13 cellular contexts compared by ENCODE assay signal in the genomic region with DNA sequence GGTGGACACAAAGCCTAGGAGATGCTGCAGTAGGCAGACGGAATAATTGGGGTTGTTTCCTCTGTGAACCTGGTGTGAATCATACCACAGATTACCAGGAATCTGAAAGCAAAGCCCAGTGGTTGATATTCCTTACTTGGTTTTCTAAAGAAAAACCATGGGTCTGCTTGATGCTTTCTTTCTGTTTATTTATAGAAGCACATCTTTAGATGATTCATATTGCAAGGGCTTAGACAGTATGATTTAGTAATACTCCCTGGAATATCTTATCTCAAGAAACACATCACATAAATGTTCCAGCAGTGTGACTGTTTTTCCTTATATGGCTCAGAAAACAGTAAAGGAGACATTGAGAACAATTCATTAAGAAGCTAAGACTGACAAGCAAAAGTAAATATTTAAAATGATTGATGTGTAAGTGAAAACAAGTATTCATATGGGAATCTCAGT.
DNase-seq lines count a peak whose midpoint lies in the region; TF ChIP-seq lines count a peak whose summit lies in the region.
"Had no signal": no experiment of that assay in that cellular context is flagged by ENCODE, and none has a peak within 500 bp of the region (broad histone marks: within the 10 kb centered on the region; RNA-seq: fewer than 3 reads in every experiment).

No MANE protein-coding gene starts in this region.

- H3K36me3 ChIP-seq in adipocyte (ENCODE audit: control insufficient read depth, insufficient read depth, low read length, severe bottlenecking) = no peaks in the 10 kb centered on the region
- H3K36me3 ChIP-seq: colonic mucosa, WERI-Rb-1 had no signal

- peak; percentile 6 for DNase-seq in GM03348 (ENCODE audit: low spot score)
- peak; percentile 46 for DNase-seq in adipocyte (ENCODE audit: low read depth)
- DNase-seq in foreskin fibroblast = peak; percentile 47 to 76
- DNase-seq in pulmonary artery endothelial cell (ENCODE audit: low read depth, low spot score) = peak; percentile 10
- no peak for DNase-seq in NCI-H2081 treated with DMSO at 0.1 percent for 48 hours (lab: John Stamatoyannopoulos, UW)
- no peak for DNase-seq in stimulated activated CD4-positive, alpha-beta T cell treated with anti-CD3 and anti-CD28 coated beads, Interleukin-4, amount 100 ng/mL, for 4 hours
- DNase-seq in LoVo (ENCODE audit: low spot score) = no peak
- no peak for DNase-seq in NCI-H524 (lab: John Stamatoyannopoulos, UW)
- DNase-seq: activated T-cell treated with anti-CD3 and anti-CD28 coated beads, Interleukin-2, amount 50 U/mL, for 72 hours; colonic mucosa; naive thymus-derived CD8-positive, alpha-beta T cell; stimulated activated naive CD4-positive, alpha-beta T cell; WERI-Rb-1 had no signal

- no peak for TF ChIP-seq CTCF in foreskin fibroblast (IDR thresholded peaks at IDR 0.05; ENCODE audit: low read depth, low read length)

- no peak overlapping the region for H3K9ac ChIP-seq in adipocyte (ENCODE audit: low read length)

- no peaks in the 10 kb centered on the region for H3K9me3 ChIP-seq in adipocyte (ENCODE audit: control insufficient read depth, low read length)
- H3K9me3 ChIP-seq: colonic mucosa had no signal

- H3K27me3 ChIP-seq in adipocyte (replicated peaks; ENCODE audit: control insufficient read depth, insufficient read depth, low read length) = no peaks in the 10 kb centered on the region
- H3K27me3 ChIP-seq: colonic mucosa had no signal

- no peak overlapping the region for H3K4me3 ChIP-seq in adipocyte (ENCODE audit: low read length)
- H3K4me3 ChIP-seq in foreskin fibroblast (ENCODE audit: low read depth in 1 of 2, low read length in 2 of 2) = no peak overlapping the region
- H3K4me3 ChIP-seq: colonic mucosa had no signal

- H3K4me1 ChIP-seq in adipocyte (ENCODE audit: control insufficient read depth, insufficient read depth, low read length) = peaks cover 26% of the 10 kb centered on the region
- H3K4me1 ChIP-seq: colonic mucosa had no signal

Comparison
In these comparisons a context has a peak if more than half of its experiments do, and no peak if none do; other contexts are left out.
1. DNase-seq: peak in GM03348 (single experiment), adipocyte (single experiment), foreskin fibroblast (2 of 2) and pulmonary artery endothelial cell (single experiment); none in NCI-H2081 treated with DMSO at 0.1 percent for 48 hours (single experiment), stimulated activated CD4-positive, alpha-beta T cell treated with anti-CD3 and anti-CD28 coated beads, Interleukin-4, amount 100 ng/mL, for 4 hours (0 of 2), LoVo (single experiment) and NCI-H524 (0 of 2).